ENCODE assay signal across 8 cellular contexts in genomic region chr19:49677232-49677881, GRCh38. TPM values are rescaled to one million over a fixed set of nuclear protein-coding genes. Genes with fewer than 3 reads are reported as not detected.
DNase-seq lines count a peak whose midpoint lies in the region; ATAC-seq and TF ChIP-seq lines count a peak whose summit lies in the region.

Gene PRMT1 (plus strand): TSS chr19:49677271. CDS start chr19:49677281, 10 bp downstream.

- CTCF ChIA-PET in BJ (lab: Yijun Ruan, JAX) = interaction anchor here (0.9 to 5.0 kb wide), 12 partner anchors 8 to 174 kb away, joined by 3 to 41 read pairs (median 4); partner anchors contain the start of genes ADM5, BCL2L12, CPT1C and IRF3
- CTCF ChIA-PET in T-cell (lab: Charles Lee) = interaction anchor here (0.6 to 3.4 kb wide), 5 partner anchors 9 to 580 kb away, joined by 4 to 26 read pairs (median 5); partner anchors contain the start of gene RRAS (in 1 of the 2)

- no peaks in the 10 kb centered on the region for H4K20me1 ChIP-seq in GM23248 (ENCODE audit: insufficient read depth)

- H3K4me3 Mint-ChIP-seq in T-cell = peak within 1 kb of the TSS; percentile 94 to 100 (median 97)
- H3K4me3 Mint-ChIP-seq in central memory CD8-positive, alpha-beta T cell = peak within 1 kb of the TSS; percentile 97

- H3K9ac ChIP-seq in GM23248 = peak within 1 kb of the TSS; percentile 93

- TF ChIP-seq CTCF in BJ (IDR thresholded peaks at IDR 0.05; ENCODE audit: insufficient read depth, low read depth, low read length) = no peak

- H3K9me2 ChIP-seq in GM23248 (ENCODE audit: insufficient read depth) = no peaks in the 10 kb centered on the region

- no peaks in the 10 kb centered on the region for H3K9me3 ChIP-seq in GM23248 (ENCODE audit: low read depth)

- H3K36me3 ChIP-seq in BJ (ENCODE audit: control insufficient read depth, insufficient read depth, low read length) (peaks cover 7% of the 10 kb centered on the region), GM23248 (ENCODE audit: low read depth) (0 out of 2 replicates have a peak, but pooled peaks cover 3% of the 10 kb centered on the region)

- peak within 1 kb of the TSS; percentile 91 for H3K27ac ChIP-seq in GM23248
- peak within 1 kb of the TSS; percentile 99 for H3K27ac ChIP-seq in layer of hippocampus (ENCODE audit: low read depth, low read length)

- POLR2A ChIA-PET in BJ (lab: Charles Lee) = interaction anchor here (0.6 to 1.3 kb wide), 3 partner anchors 37 to 224 kb away, joined by 3 to 9 read pairs (median 4); partner anchors contain the start of genes ALDH16A1 and RRAS
- POLR2A ChIA-PET in T-cell (lab: Charles Lee) = interaction anchor here in 1 of 2 donors (0.6 kb wide), 1 partner anchor 242 kb away, joined by 3 read pairs; no protein-coding TSS in a partner anchor

- ATAC-seq in T-cell (replicated peaks in 1 of 4) (peak; percentile 3 to 23 (median 7)), HG03342 (IDR thresholded peaks at IDR 0.05; ENCODE audit: unreplicated experiment) (no peak)
- ATAC-seq in central memory CD8-positive, alpha-beta T cell (replicated peaks; ENCODE audit: extremely low read depth, poor library complexity, severe bottlenecking) = peak; percentile 47

- H3K27ac Mint-ChIP-seq in T-cell = peak within 1 kb of the TSS; percentile 97 to 100
- H3K27ac Mint-ChIP-seq in central memory CD8-positive, alpha-beta T cell (ENCODE audit: low read depth) = peak within 1 kb of the TSS; percentile 99

- no peaks in the 10 kb centered on the region for H3K9me3 Mint-ChIP-seq in T-cell
- H3K9me3 Mint-ChIP-seq in central memory CD8-positive, alpha-beta T cell = no peaks in the 10 kb centered on the region

- H3K27me3 ChIP-seq in BJ (ENCODE audit: control insufficient read depth, insufficient read depth, low read length) (no peaks in the 10 kb centered on the region), GM23248 (replicated peaks; ENCODE audit: insufficient read depth) (no peaks in the 10 kb centered on the region), layer of hippocampus (ENCODE audit: control insufficient read depth, insufficient read depth, low read length) (no peaks in the 10 kb centered on the region)

- WGBS in GM23248 (ENCODE audit: low coverage in 1 of 2, low lambda C conversion rate in 2 of 2, missing lambda C conversion rate in 2 of 2), 2 experiments = 2% methylated on average over 25 to 56 of the region's 56 CpGs

- H3K4me1 Mint-ChIP-seq in T-cell = peaks cover 31 to 46% (median 38%) of the 10 kb centered on the region in 3 donors
- peaks cover 42% of the 10 kb centered on the region for H3K4me1 Mint-ChIP-seq in central memory CD8-positive, alpha-beta T cell

- DNase-seq in BJ (ENCODE audit: low read depth) (no peak), GM23248 (peak; percentile 58), T-cell (peak in 32 of 34 experiments; percentile 24 to 69 (median 56)), superior temporal gyrus (ENCODE audit: extremely low spot score) (no peak)
- no peak for DNase-seq in central memory CD8-positive, alpha-beta T cell (ENCODE audit: low spot score in 2 of 2)
- DNase-seq in stimulated activated CD4-positive, alpha-beta T cell treated with anti-CD3 and anti-CD28 coated beads, Interleukin-4, amount 100 ng/mL, for 1 hour = peak; percentile 57

- H3K36me3 Mint-ChIP-seq in T-cell = peaks cover 9% of the 10 kb centered on the region
- peaks cover 26% of the 10 kb centered on the region for H3K36me3 Mint-ChIP-seq in central memory CD8-positive, alpha-beta T cell (ENCODE audit: insufficient read depth)

- peaks cover 11% of the 10 kb centered on the region for H3F3A ChIP-seq in GM23248 (ENCODE audit: insufficient read depth)

- peak within 1 kb of the TSS; percentile 93 for H2AFZ ChIP-seq in GM23248

- in situ Hi-C loops in GM23248 (cut with MboI) = no loop called here

- no peaks in the 10 kb centered on the region for H3K27me3 Mint-ChIP-seq in T-cell
- no peaks in the 10 kb centered on the region for H3K27me3 Mint-ChIP-seq in central memory CD8-positive, alpha-beta T cell

- peaks cover 8% of the 10 kb centered on the region; the same call in 1 of the 2 replicates for H3K4me1 ChIP-seq in GM23248 (ENCODE audit: insufficient read depth)

- H3K4me2 ChIP-seq in GM23248 (ENCODE audit: unreplicated experiment) = peak within 1 kb of the TSS; percentile 91

- H3K79me2 ChIP-seq in GM23248 (ENCODE audit: insufficient read depth) = peaks cover 53% of the 10 kb centered on the region

- peak within 1 kb of the TSS; percentile 93 for H3K4me3 ChIP-seq in BJ (ENCODE audit: low read depth, low read length)
- H3K4me3 ChIP-seq in GM23248 = peak within 1 kb of the TSS; percentile 86

RNA-seq across cellular contexts. Expression of gene PRMT1, which starts in this region (rescaled TPM):
- 269 and 372 TPM in 2 replicates for polyA plus RNA-seq in BJ (2011; rRNA removed)
- 216 and 405 TPM in 2 replicates for polyA minus RNA-seq in BJ (2011; rRNA and poly(A)+ RNA removed)
- 192 and 225 TPM in 2 replicates for total RNA-seq in GM23248 (2014; rRNA removed; shearing (Covaris generic))
- 164 and 173 TPM in 2 replicates for polyA plus RNA-seq in GM23248 (2016; fragmentation: Nextera tagmentation; extraction: Ambion mirVana)
- 100 to 1,000 TPM in 3 of 5 donors, 10 to 100 TPM in 2; 72.0 to 116 (median 107) TPM for total RNA-seq in T-cell

Comparison
In these comparisons a context has a peak if more than half of its experiments do, and no peak if none do; other contexts are left out.
1. DNase-seq: peak in GM23248 (single experiment), T-cell (32 of 34) and stimulated activated CD4-positive, alpha-beta T cell treated with anti-CD3 and anti-CD28 coated beads, Interleukin-4, amount 100 ng/mL, for 1 hour (single experiment); none in BJ (single experiment), central memory CD8-positive, alpha-beta T cell (0 of 2) and superior temporal gyrus (single experiment).